In genomic region chr11:115182282-115182952, GRCh38 we compare ENCODE assay signal across 22 cellular contexts.
"Had no signal": no experiment of that assay in that cellular context is flagged by ENCODE, and none has a peak within 500 bp of the region (broad histone marks: within the 10 kb centered on the region; RNA-seq: fewer than 3 reads in every experiment).

No MANE protein-coding gene starts in this region.

- H3K4me3 ChIP-seq: breast epithelium, esophagus squamous epithelium, hepatocyte, lung, thoracic aorta, vagina had no signal

- H3K36me3 ChIP-seq: breast epithelium, esophagus squamous epithelium, thoracic aorta, vagina had no signal

- H3K27me3 ChIP-seq: breast epithelium, esophagus squamous epithelium, hepatocyte, vagina had no signal

- H3K4me1 ChIP-seq: breast epithelium, esophagus squamous epithelium, vagina had no signal

- H3K27ac ChIP-seq: breast epithelium, epithelial cell of prostate, esophagus squamous epithelium, hepatocyte, thoracic aorta, vagina had no signal

- ATAC-seq: activated CD8-positive, alpha-beta T cell treated with anti-CD3 and anti-CD28 coated beads for 36 hours; activated naive CD8-positive, alpha-beta T cell treated with anti-CD3 and anti-CD28 coated beads, Interleukin-2, amount 50 U/mL, for 24 hours; activated T-cell treated with anti-CD3 and anti-CD28 coated beads, Interleukin-2, amount 50 U/mL, for 4 hours; activated T-helper 17 cell treated with anti-CD3 and anti-CD28 coated beads, Interleukin-2, amount 50 U/mL, for 72 hours; natural killer cell; stimulated activated effector memory CD8-positive, alpha-beta T cell treated with anti-CD3 and anti-CD28 coated beads, Interleukin-12 subunit alpha, Interleukin-12 subunit beta, amount 100 ng/mL, for 72 hours had no signal

- H3K9me3 ChIP-seq: breast epithelium, esophagus squamous epithelium, thoracic aorta, vagina had no signal

- DNase-seq: activated B cell treated with CpG ODN at 0.5 μM for 24 hours; activated CD4-positive, alpha-beta T cell treated with anti-CD3 and anti-CD28 coated beads, Interleukin-2, amount 50 U/mL, for 1 hour; activated CD8-positive, alpha-beta T cell treated with anti-CD3 and anti-CD28 coated beads for 36 hours; activated naive CD8-positive, alpha-beta T cell treated with anti-CD3 and anti-CD28 coated beads, Interleukin-2, amount 50 U/mL, for 24 hours; activated T-cell treated with anti-CD3 and anti-CD28 coated beads, Interleukin-2, amount 50 U/mL, for 4 hours; dermis blood vessel endothelial cell; effector CD4-positive, alpha-beta T cell; esophagus squamous epithelium; foreskin melanocyte; islet precursor cell; mesendoderm; natural killer cell; stimulated activated CD4-positive, alpha-beta T cell treated with anti-CD3 and anti-CD28 coated beads, Interleukin-4, amount 100 ng/mL, for 1 hour; T-helper 2 cell had no signal
